Comparison of ENCODE assay signal across 8 cellular contexts in the genomic region with DNA sequence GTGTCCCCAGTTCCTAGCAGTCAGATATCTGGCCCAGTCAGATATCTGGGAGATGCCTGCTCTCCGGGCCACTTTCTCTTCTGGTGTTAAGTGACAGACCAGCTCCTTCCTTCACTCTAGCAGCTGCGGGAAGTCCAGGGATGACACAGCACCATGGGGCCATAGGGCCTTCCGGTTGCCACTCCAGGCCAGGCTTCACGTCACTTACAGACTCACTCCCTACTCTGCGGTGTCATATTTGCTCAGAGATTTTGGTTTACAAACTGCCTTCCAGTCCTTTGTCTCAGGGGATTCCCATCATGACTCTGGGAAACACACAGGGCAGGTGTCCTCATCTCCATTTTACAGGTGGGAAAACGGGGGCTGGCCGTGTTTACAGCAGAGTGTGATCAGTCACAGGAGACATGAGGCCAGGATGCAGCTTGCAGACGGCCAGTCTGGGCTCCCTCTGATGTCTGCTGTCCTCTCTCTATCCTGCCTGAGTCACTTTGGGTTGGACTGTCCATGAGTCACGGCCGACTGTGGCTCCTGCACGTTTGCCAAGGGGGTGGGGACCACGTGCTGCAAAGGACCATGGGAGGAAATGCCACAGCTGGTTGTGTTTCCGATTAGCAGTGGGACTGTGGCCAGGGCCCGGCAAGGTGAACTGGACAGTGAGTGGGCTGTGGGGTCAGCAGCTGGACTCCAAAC. TPM values are rescaled to one million over a fixed set of nuclear protein-coding genes. Genes with fewer than 3 reads are reported as not detected.
DNase-seq lines count a peak whose midpoint lies in the region; ATAC-seq and TF ChIP-seq lines count a peak whose summit lies in the region.

No MANE protein-coding gene starts in this region.

- H4K20me1 ChIP-seq in smooth muscle cell (ENCODE audit: low read depth) = no peaks in the 10 kb centered on the region

- peak overlapping the region; percentile 39 for H3K4me2 ChIP-seq in smooth muscle cell

- peaks cover 0 to 11% of the 10 kb centered on the region in 2 experiments for H3K9me3 ChIP-seq in CD4-positive, CD25-positive, alpha-beta regulatory T cell (ENCODE audit: control insufficient read depth in 2 of 2, low read length in 2 of 2)
- H3K9me3 ChIP-seq in smooth muscle cell (replicated peaks; ENCODE audit: low read depth) = no peaks in the 10 kb centered on the region

- peaks cover 0 to 5% (median 0%) of the 10 kb centered on the region in 7 donors for H3K9me3 Mint-ChIP-seq in CD4-positive, CD25-positive, alpha-beta regulatory T cell
- H3K9me3 Mint-ChIP-seq in activated naive CD4-positive, alpha-beta T cell treated with anti-CD3 and anti-CD28 coated beads, Interleukin-2, amount 50 U/mL, for 72 hours = peaks cover 5 to 10% of the 10 kb centered on the region in 2 donors

- peak overlapping the region in 2 of 3 donors; percentile 25 to 83 for H3K27ac Mint-ChIP-seq in CD4-positive, CD25-positive, alpha-beta regulatory T cell
- peak overlapping the region in 1 of 2 donors; percentile 4 for H3K27ac Mint-ChIP-seq in activated naive CD4-positive, alpha-beta T cell treated with anti-CD3 and anti-CD28 coated beads, Interleukin-2, amount 50 U/mL, for 72 hours

- no peak overlapping the region for H3K27ac ChIP-seq in CD4-positive, CD25-positive, alpha-beta regulatory T cell (ENCODE audit: insufficient read depth, low read length, poor library complexity, severe bottlenecking)
- H3K27ac ChIP-seq in smooth muscle cell (ENCODE audit: low read depth) = peak overlapping the region; percentile 94

- no peak overlapping the region for H2AFZ ChIP-seq in smooth muscle cell (ENCODE audit: low read depth)

- H3K27me3 ChIP-seq in CD4-positive, CD25-positive, alpha-beta regulatory T cell (ENCODE audit: control insufficient read depth, insufficient read depth, low read length) = no peaks in the 10 kb centered on the region
- no peaks in the 10 kb centered on the region for H3K27me3 ChIP-seq in smooth muscle cell (ENCODE audit: low read depth)

- H3K4me3 ChIP-seq in CD4-positive, CD25-positive, alpha-beta regulatory T cell (ENCODE audit: low read depth, low read length) = no peak overlapping the region
- H3K4me3 ChIP-seq in smooth muscle cell = no peak overlapping the region

- H3K27me3 Mint-ChIP-seq in CD4-positive, CD25-positive, alpha-beta regulatory T cell = no peaks in the 10 kb centered on the region

- 14% methylated on average over 14 of the region's 14 CpGs for WGBS in smooth muscle cell (ENCODE audit: low lambda C conversion rate)

- H3K4me3 Mint-ChIP-seq in CD4-positive, CD25-positive, alpha-beta regulatory T cell = no peak overlapping the region

- ATAC-seq in CD4-positive, CD25-positive, alpha-beta regulatory T cell (ENCODE audit: low read depth in 2 of 2) = peak; percentile 71 to 72
- peak; percentile 45 to 86 for ATAC-seq in activated naive CD4-positive, alpha-beta T cell treated with anti-CD3 and anti-CD28 coated beads, Interleukin-2, amount 50 U/mL, for 72 hours
- ATAC-seq in left ventricle myocardium superior (peak; percentile 88), HG03442 (IDR thresholded peaks at IDR 0.05; ENCODE audit: unreplicated experiment) (no peak)

- H3K36me3 ChIP-seq in CD4-positive, CD25-positive, alpha-beta regulatory T cell (ENCODE audit: control insufficient read depth, insufficient read depth, low read length) = no peaks in the 10 kb centered on the region
- H3K36me3 ChIP-seq in smooth muscle cell (ENCODE audit: low read depth) = no peaks in the 10 kb centered on the region

- peaks cover 9 to 42% (median 26%) of the 10 kb centered on the region in 4 donors for H3K4me1 Mint-ChIP-seq in CD4-positive, CD25-positive, alpha-beta regulatory T cell

- no peak for DNase-seq in CD4-positive, CD25-positive, alpha-beta regulatory T cell
- peak; percentile 99 for DNase-seq in LHCN-M2 (ENCODE audit: low read depth)
- DNase-seq in activated naive CD4-positive, alpha-beta T cell treated with anti-CD3 and anti-CD28 coated beads, Interleukin-2, amount 50 U/mL, for 72 hours (ENCODE audit: low spot score in 2 of 2) = no peak
- peak; percentile 95 for DNase-seq in left ventricle myocardium superior
- DNase-seq in smooth muscle cell (lab: John Stamatoyannopoulos, UW; ENCODE audit: unreplicated experiment) = peak; percentile 51
- no peak for DNase-seq in iPS-NIHi7 (ENCODE audit: extremely low spot score)
- DNase-seq in NCI-H510A treated with DMSO at 0.1 percent for 48 hours (lab: John Stamatoyannopoulos, UW) = no peak

- H3K36me3 Mint-ChIP-seq in CD4-positive, CD25-positive, alpha-beta regulatory T cell = peaks cover 5% of the 10 kb centered on the region
- peaks cover 0 to 21% of the 10 kb centered on the region in 2 donors for H3K36me3 Mint-ChIP-seq in activated naive CD4-positive, alpha-beta T cell treated with anti-CD3 and anti-CD28 coated beads, Interleukin-2, amount 50 U/mL, for 72 hours

- peak overlapping the region; percentile 82 for H3K9ac ChIP-seq in smooth muscle cell (ENCODE audit: low read depth)

- peaks cover 10% of the 10 kb centered on the region for H3F3A ChIP-seq in smooth muscle cell (ENCODE audit: low read depth)

- intact Hi-C loops in left ventricle myocardium superior (cut with micrococcal nuclease) = no loop called here

- peaks cover 25% of the 10 kb centered on the region for H3K4me1 ChIP-seq in CD4-positive, CD25-positive, alpha-beta regulatory T cell (ENCODE audit: control insufficient read depth, insufficient read depth, low read length, poor library complexity, severe bottlenecking)
- peaks cover 6% of the 10 kb centered on the region for H3K4me1 ChIP-seq in smooth muscle cell (ENCODE audit: low read depth)

- H3K79me2 ChIP-seq in smooth muscle cell (ENCODE audit: low read depth) = no peaks in the 10 kb centered on the region

- TF ChIP-seq CTCF in smooth muscle cell (IDR thresholded peaks at IDR 0.05; ENCODE audit: borderline replicate concordance, insufficient read depth, poor library complexity, severe bottlenecking) = no peak

RNA-seq across cellular contexts. Expression of gene TBC1D22A, which starts 8.2 kb away (rescaled TPM):
- 42.5 TPM for total RNA-seq in CD4-positive, CD25-positive, alpha-beta regulatory T cell
- polyA plus RNA-seq in CD4-positive, CD25-positive, alpha-beta regulatory T cell = 10 to 100 TPM; 19.8 to 34.0 (median 23.0) TPM
- 13.1 and 14.0 TPM in 2 replicates for total RNA-seq in LHCN-M2 (2014; rRNA removed)
- polyA plus RNA-seq in LHCN-M2 (2012) = 19.0 TPM
- 10 to 100 TPM; 17.8 to 50.8 TPM for total RNA-seq in activated naive CD4-positive, alpha-beta T cell treated with anti-CD3 and anti-CD28 coated beads, Interleukin-2, amount 50 U/mL, for 72 hours
- 15.8 TPM for total RNA-seq in left ventricle myocardium superior
- total RNA-seq in smooth muscle cell = 7.2 and 12.5 TPM in 2 replicates
- 14.4 and 19.2 TPM in 2 replicates for polyA plus RNA-seq in smooth muscle cell

RNA-seq across cellular contexts. Expression of gene CERK, which starts 16.2 kb away (rescaled TPM):
- 105 TPM for total RNA-seq in CD4-positive, CD25-positive, alpha-beta regulatory T cell
- polyA plus RNA-seq in CD4-positive, CD25-positive, alpha-beta regulatory T cell = 10 to 100 TPM; 75.5 to 94.3 (median 81.5) TPM
- 70.0 and 82.8 TPM in 2 replicates for total RNA-seq in LHCN-M2 (2014; rRNA removed)
- 36.9 TPM for polyA plus RNA-seq in LHCN-M2 (2012)
- total RNA-seq in activated naive CD4-positive, alpha-beta T cell treated with anti-CD3 and anti-CD28 coated beads, Interleukin-2, amount 50 U/mL, for 72 hours = 10 to 100 TPM; 44.8 to 48.0 TPM
- total RNA-seq in left ventricle myocardium superior = 87.5 TPM
- 25.4 and 30.7 TPM in 2 replicates for total RNA-seq in smooth muscle cell
- 23.3 and 25.6 TPM in 2 replicates for polyA plus RNA-seq in smooth muscle cell

Comparison
In these comparisons a context has a peak if more than half of its experiments do, and no peak if none do; other contexts are left out.
1. DNase-seq: peak in LHCN-M2 (single experiment), left ventricle myocardium superior (single experiment) and smooth muscle cell (single experiment); none in CD4-positive, CD25-positive, alpha-beta regulatory T cell (0 of 3), activated naive CD4-positive, alpha-beta T cell treated with anti-CD3 and anti-CD28 coated beads, Interleukin-2, amount 50 U/mL, for 72 hours (0 of 2), iPS-NIHi7 (single experiment) and NCI-H510A treated with DMSO at 0.1 percent for 48 hours (single experiment).